In genomic region chr14:74793506-74794155, GRCh38 we compare ENCODE assay signal across 8 cellular contexts. TPM values are rescaled to one million over a fixed set of nuclear protein-coding genes. Genes with fewer than 3 reads are reported as not detected.
DNase-seq lines count a peak whose midpoint lies in the region; ATAC-seq and TF ChIP-seq lines count a peak whose summit lies in the region.

No MANE protein-coding gene starts in this region.

- peaks cover 100% of the 10 kb centered on the region for H3K79me2 ChIP-seq in GM23248 (ENCODE audit: insufficient read depth)

- 0 out of 2 replicates have a peak overlapping the region, but pooled peaks have one; percentile 6 for H2AFZ ChIP-seq in GM23248

- DNase-seq in AG04450 (ENCODE audit: low read depth, low spot score) (no peak), GM23248 (peak; percentile 50), immature natural killer cell (no peak), NCI-H187 (lab: John Stamatoyannopoulos, UW) (no peak), head of caudate nucleus (no peak)
- DNase-seq in activated CD8-positive, alpha-beta T cell treated with anti-CD3 and anti-CD28 coated beads, Interleukin-2, amount 10 ng/mL, durations not matched to agents 7 days and 5 days: peak; percentile 36

- WGBS in GM23248 (ENCODE audit: low coverage in 1 of 2, low lambda C conversion rate in 2 of 2, missing lambda C conversion rate in 2 of 2), 2 experiments: 58 to 65% methylated on average over 3 of the region's 3 CpGs

- H3K9me3 ChIP-seq in AG04450 (ENCODE audit: control insufficient read depth, insufficient read depth, low read length) (peaks cover 4% of the 10 kb centered on the region; the same call in 1 of the 2 replicates), GM23248 (ENCODE audit: low read depth) (no peaks in the 10 kb centered on the region)

- H3K36me3 ChIP-seq in GM23248 (ENCODE audit: low read depth): peaks cover 12% of the 10 kb centered on the region; the same call in 1 of the 2 replicates

- peaks cover 54% of the 10 kb centered on the region for H3K36me3 Mint-ChIP-seq in activated CD8-positive, alpha-beta T cell treated with anti-CD3 and anti-CD28 coated beads, Interleukin-2, amount 10 ng/mL, durations not matched to agents 7 days and 5 days (ENCODE audit: low read depth)
- peaks cover 14 to 16% (median 15%) of the 10 kb centered on the region in 3 donors for H3K36me3 Mint-ChIP-seq in immature natural killer cell

- TF ChIP-seq CTCF in AG04450 (IDR thresholded peaks at IDR 0.05; ENCODE audit: low read depth, low read length): peak; percentile 39; the same call in 1 of the 2 replicates

- POLR2A ChIA-PET in AG04450 (lab: Yijun Ruan, JAX): no interaction called here
- POLR2A ChIA-PET in activated CD8-positive, alpha-beta T cell treated with anti-CD3 and anti-CD28 coated beads, Interleukin-2, amount 10 ng/mL, durations not matched to agents 7 days and 5 days (lab: Charles Lee): interaction anchor here (0.6 to 0.7 kb wide), 2 partner anchors 81 to 627 kb away, joined by 4 read pairs; no protein-coding TSS in a partner anchor

- no peak overlapping the region for H3K4me3 ChIP-seq in AG04450 (ENCODE audit: low read depth, low read length)
- peak overlapping the region; percentile 21; the same call in 1 of the 2 replicates for H3K4me3 ChIP-seq in GM23248

- in situ Hi-C loops in GM23248 (cut with MboI): loop anchor here (10.0 kb wide), 1 partner anchor 189 kb away; no protein-coding TSS in a partner anchor

- H3K27ac Mint-ChIP-seq in activated CD8-positive, alpha-beta T cell treated with anti-CD3 and anti-CD28 coated beads, Interleukin-2, amount 10 ng/mL, durations not matched to agents 7 days and 5 days: peak overlapping the region; percentile 77
- peak overlapping the region; percentile 42 to 90 (median 82) for H3K27ac Mint-ChIP-seq in immature natural killer cell

- peaks cover 36% of the 10 kb centered on the region for H3K4me1 Mint-ChIP-seq in activated CD8-positive, alpha-beta T cell treated with anti-CD3 and anti-CD28 coated beads, Interleukin-2, amount 10 ng/mL, durations not matched to agents 7 days and 5 days (ENCODE audit: low read depth)
- peaks cover 35 to 37% of the 10 kb centered on the region in 2 donors for H3K4me1 Mint-ChIP-seq in immature natural killer cell

- H3K27me3 ChIP-seq in AG04450 (ENCODE audit: control insufficient read depth, insufficient read depth, low read length) (no peaks in the 10 kb centered on the region), GM23248 (replicated peaks; ENCODE audit: insufficient read depth) (no peaks in the 10 kb centered on the region)

- H3K27ac ChIP-seq in AG04450 (ENCODE audit: low read depth, low read length) (no peak overlapping the region), GM23248 (peak overlapping the region; percentile 69)

- peaks cover 33% of the 10 kb centered on the region for H3F3A ChIP-seq in GM23248 (ENCODE audit: insufficient read depth)

- H4K20me1 ChIP-seq in GM23248 (ENCODE audit: insufficient read depth): no peaks in the 10 kb centered on the region

- peak overlapping the region; percentile 64 for H3K4me2 ChIP-seq in GM23248 (ENCODE audit: unreplicated experiment)

- peak; percentile 32 for ATAC-seq in activated CD8-positive, alpha-beta T cell treated with anti-CD3 and anti-CD28 coated beads, Interleukin-2, amount 10 ng/mL, durations not matched to agents 7 days and 5 days
- ATAC-seq in HG02885 (IDR thresholded peaks at IDR 0.05; ENCODE audit: poor library complexity, unreplicated experiment): no peak
- ATAC-seq in HG02840 (IDR thresholded peaks at IDR 0.05; ENCODE audit: low FRiP score, unreplicated experiment): no peak

- peak overlapping the region; percentile 52 for H3K9ac ChIP-seq in GM23248

- no peaks in the 10 kb centered on the region for H3K9me3 Mint-ChIP-seq in activated CD8-positive, alpha-beta T cell treated with anti-CD3 and anti-CD28 coated beads, Interleukin-2, amount 10 ng/mL, durations not matched to agents 7 days and 5 days (ENCODE audit: insufficient read depth)
- H3K9me3 Mint-ChIP-seq in immature natural killer cell: no peaks in the 10 kb centered on the region

- intact Hi-C loops in head of caudate nucleus (cut with DNase I): no loop called here

- H3K27me3 Mint-ChIP-seq in activated CD8-positive, alpha-beta T cell treated with anti-CD3 and anti-CD28 coated beads, Interleukin-2, amount 10 ng/mL, durations not matched to agents 7 days and 5 days (ENCODE audit: low read depth): no peaks in the 10 kb centered on the region
- H3K27me3 Mint-ChIP-seq in immature natural killer cell (ENCODE audit: low read depth in 3 of 3): peaks cover 0 to 2% (median 0%) of the 10 kb centered on the region in 3 donors

- peak overlapping the region; percentile 71 for H3K4me3 Mint-ChIP-seq in activated CD8-positive, alpha-beta T cell treated with anti-CD3 and anti-CD28 coated beads, Interleukin-2, amount 10 ng/mL, durations not matched to agents 7 days and 5 days
- peak overlapping the region; percentile 59 to 81 (median 79) for H3K4me3 Mint-ChIP-seq in immature natural killer cell

- peaks cover 32% of the 10 kb centered on the region for H3K4me1 ChIP-seq in GM23248 (ENCODE audit: insufficient read depth)

- H3K9me2 ChIP-seq in GM23248 (ENCODE audit: insufficient read depth): no peaks in the 10 kb centered on the region

- CTCF ChIA-PET in AG04450 (lab: Charles Lee): interaction anchor here (0.6 kb wide), 1 partner anchor 269 kb away, joined by 4 read pairs; no protein-coding TSS in a partner anchor
- CTCF ChIA-PET in activated CD8-positive, alpha-beta T cell treated with anti-CD3 and anti-CD28 coated beads, Interleukin-2, amount 10 ng/mL, durations not matched to agents 7 days and 5 days (lab: Charles Lee): interaction anchor here (0.6 to 1.5 kb wide), 7 partner anchors 8 to 185 kb away, joined by 3 to 7 read pairs (median 3); partner anchors contain the start of gene YLPM1

RNA-seq across cellular contexts. Expression of gene YLPM1, which starts 30.5 kb away (rescaled TPM):
- polyA plus RNA-seq in AG04450 (2011; rRNA removed) (15.3 and 17.6 TPM in 2 replicates), GM23248 (2016; fragmentation: Nextera tagmentation; extraction: Ambion mirVana) (15.9 and 16.8 TPM in 2 replicates), immature natural killer cell (10 to 100 TPM in 1 of 3 donors, 1 to 10 TPM in 2; 3.8 to 17.2 (median 4.8) TPM)
- 24.7 and 30.3 TPM in 2 replicates for polyA minus RNA-seq in AG04450 (2011; rRNA and poly(A)+ RNA removed)
- total RNA-seq in GM23248 (2014; rRNA removed; shearing (Covaris generic)): 19.3 and 40.0 TPM in 2 replicates
- total RNA-seq in activated CD8-positive, alpha-beta T cell treated with anti-CD3 and anti-CD28 coated beads, Interleukin-2, amount 10 ng/mL, durations not matched to agents 7 days and 5 days: 10 to 100 TPM; 58.2 to 58.4 TPM

Comparison
In these comparisons a context has a peak if more than half of its experiments do, and no peak if none do; other contexts are left out.
1. DNase-seq: peak in GM23248 (single experiment) and activated CD8-positive, alpha-beta T cell treated with anti-CD3 and anti-CD28 coated beads, Interleukin-2, amount 10 ng/mL, durations not matched to agents 7 days and 5 days (single experiment); none in AG04450 (single experiment), immature natural killer cell (0 of 3), NCI-H187 (0 of 2) and head of caudate nucleus (0 of 42).